ENCODE assay signal across 8 cellular contexts in the genomic region with DNA sequence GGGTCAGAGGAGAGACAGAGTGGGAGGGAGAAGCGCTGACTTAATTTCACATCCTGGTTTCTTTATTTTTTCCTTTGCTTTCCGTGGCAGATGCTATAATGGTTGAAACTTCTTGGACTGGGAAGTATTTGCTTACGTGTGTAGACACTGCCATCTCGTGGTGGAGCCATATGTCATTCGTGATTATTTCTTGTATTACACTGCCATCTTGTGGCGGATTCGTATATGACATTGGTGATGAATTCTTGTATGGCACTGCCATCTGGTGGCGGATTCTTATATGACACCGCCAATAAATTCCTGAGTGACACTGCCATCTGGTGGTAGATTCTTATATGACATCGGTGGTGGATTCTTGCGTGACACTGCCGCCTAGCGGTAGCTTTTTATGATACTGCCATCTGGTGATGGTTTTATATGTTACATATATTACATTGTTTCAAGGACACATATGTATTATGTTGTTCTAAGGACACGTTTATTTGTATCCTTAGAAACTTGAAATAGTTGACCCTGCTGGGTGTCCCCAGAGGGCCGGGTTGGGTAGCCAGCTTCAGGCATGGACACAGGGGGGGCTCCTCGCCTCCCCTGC. TPM values are rescaled to one million over a fixed set of nuclear protein-coding genes. Genes with fewer than 3 reads are reported as not detected.
DNase-seq lines count a peak whose midpoint lies in the region; ATAC-seq, FAIRE-seq and TF ChIP-seq lines count a peak whose summit lies in the region.

No MANE protein-coding gene starts in this region.

- H3K27me3 ChIP-seq in keratinocyte (ENCODE audit: control insufficient read depth, extremely low read depth, insufficient read depth, low read length) = no peaks in the 10 kb centered on the region

- in situ Hi-C loops in GM13976 (cut with MboI; ENCODE audit: low sequenced_read_pairs, unreplicated experiment) = loop anchor here (5.0 kb wide), 1 partner anchor 122 kb away; no protein-coding TSS in a partner anchor

- peaks cover 21% of the 10 kb centered on the region for H3K9me3 ChIP-seq in keratinocyte (ENCODE audit: control insufficient read depth, low read depth, low read length)

- peak; percentile 56 for ATAC-seq in HG03025 (IDR thresholded peaks at IDR 0.05; ENCODE audit: low FRiP score, unreplicated experiment)

- no peak overlapping the region for H3K9ac ChIP-seq in keratinocyte (ENCODE audit: control insufficient read depth, extremely low read depth, insufficient read depth, low read length)

- H2AFZ ChIP-seq in keratinocyte (ENCODE audit: control insufficient read depth, low read length) = no peak overlapping the region

- no peaks in the 10 kb centered on the region for H4K20me1 ChIP-seq in keratinocyte (ENCODE audit: control insufficient read depth, extremely low read depth, insufficient read depth, low read length)

- no peak overlapping the region for H3K4me2 ChIP-seq in keratinocyte (ENCODE audit: control insufficient read depth, extremely low read depth, insufficient read depth, low read depth, low read length)

- dilution Hi-C loops in keratinocyte (cut with MboI; ENCODE audit: extremely low pct_ligation_motif_present, low sequenced_read_pairs) = no loop called here

- peak; percentile 98 for FAIRE-seq in keratinocyte (lab: Jason Lieb, UNC)

- H3K79me2 ChIP-seq in keratinocyte (ENCODE audit: control insufficient read depth, insufficient read depth, low read length) = no peaks in the 10 kb centered on the region

- H3K4me1 ChIP-seq in keratinocyte (ENCODE audit: control insufficient read depth, extremely low read depth, insufficient read depth, low read length) = no peaks in the 10 kb centered on the region

- DNase-seq in GM13976 (ENCODE audit: low spot score) = peak; percentile 52
- peak; percentile 72 for DNase-seq in NCI-H2171 treated with DMSO at 0.1 percent for 48 hours (lab: John Stamatoyannopoulos, UW)
- DNase-seq in activated CD4-positive, CD25-positive, alpha-beta regulatory T cell (lab: John Stamatoyannopoulos, UW) = peak; percentile 19 to 43 (median 27)
- DNase-seq in cardiac fibroblast (ENCODE audit: low read depth in 2 of 2) = peak; percentile 88 to 90
- peak; percentile 59 for DNase-seq in keratinocyte (ENCODE audit: low read depth, low spot score)
- DNase-seq in stimulated activated CD4-positive, alpha-beta T cell treated with anti-CD3 and anti-CD28 coated beads, Interleukin-2, amount 100 ng/mL, for 24 hours = peak; percentile 53 to 75
- DNase-seq in T1000 (lab: John Stamatoyannopoulos, UW) = no peak

- H3K4me3 ChIP-seq in cardiac fibroblast (replicated peaks in 1 of 2; ENCODE audit: low read depth in 2 of 2, low read length in 2 of 2) (no peak overlapping the region), keratinocyte (ENCODE audit: control insufficient read depth in 2 of 3, extremely low read depth in 1 of 3, insufficient read depth in 2 of 3, low read depth in 1 of 3, low read length in 3 of 3) (no peak overlapping the region)

- H3K9me1 ChIP-seq in keratinocyte (ENCODE audit: control insufficient read depth, extremely low read depth, insufficient read depth, low read length) = no peaks in the 10 kb centered on the region

- peaks cover 0 to 3% of the 10 kb centered on the region in 2 experiments for H3K36me3 ChIP-seq in keratinocyte (ENCODE audit: control insufficient read depth in 2 of 2, extremely low read depth in 1 of 2, insufficient read depth in 2 of 2, low read length in 2 of 2)

- peak; percentile 96 for TF ChIP-seq CTCF in GM13976 (IDR thresholded peaks at IDR 0.05; ENCODE audit: borderline replicate concordance, control extremely low read depth, extremely low read depth, insufficient read depth, missing control alignments)
- peak; percentile 81 for TF ChIP-seq CTCF in cardiac fibroblast (IDR thresholded peaks at IDR 0.05; ENCODE audit: low read depth, low read length)
- peak; percentile 96 to 100 (median 96) for TF ChIP-seq CTCF in keratinocyte (optimal IDR thresholded peaks at IDR 0.05 in 1 of 3, IDR thresholded peaks at IDR 0.05 in 1 of 3, conservative IDR thresholded peaks at IDR 0.05 in 1 of 3; ENCODE audit: extremely low read depth in 1 of 3, insufficient read depth in 2 of 3, low read length in 3 of 3)

- H3K27ac ChIP-seq in keratinocyte (ENCODE audit: control insufficient read depth, insufficient read depth, low read length) = no peak overlapping the region

RNA-seq across cellular contexts. Expression of a gene that starts 37.3 kb away (rescaled TPM):
- 0.24 to 0.64 TPM (median 0.31 TPM) in 3 replicates for polyA plus RNA-seq in keratinocyte
- polyA plus RNA-seq in keratinocyte (2011; ENCODE audit: low read depth) = not detected
- polyA plus RNA-seq in keratinocyte (2011; cell fraction: cytosol; rRNA removed) = 0.05 and 0.06 TPM in 2 replicates
- 0.08 and 0.39 TPM in 2 replicates for polyA plus RNA-seq in keratinocyte (2011; cell fraction: nucleus; rRNA removed)
- polyA plus RNA-seq in keratinocyte (2012; ENCODE audit: low replicate concordance) = 0.08 TPM in 2 replicates
- 0.69 to 1.4 TPM (median 0.80 TPM) in 3 replicates for polyA minus RNA-seq in keratinocyte
- not detected for polyA minus RNA-seq in keratinocyte (2011; cell fraction: cytosol; rRNA and poly(A)+ RNA removed)
- polyA minus RNA-seq in keratinocyte (2011; cell fraction: nucleus; rRNA and poly(A)+ RNA removed) = 0.39 and 0.63 TPM in 2 replicates
